In genomic region chr1:26171084-26172072, GRCh38 we compare ENCODE assay signal across 9 cellular contexts. TPM values are rescaled to one million over a fixed set of nuclear protein-coding genes. Genes with fewer than 3 reads are reported as not detected.
A peak's percentile ranks its signal among the peaks of the same experiment; 100 is the strongest.
DNase-seq lines count a peak whose midpoint lies in the region; ATAC-seq and TF ChIP-seq lines count a peak whose summit lies in the region.
"Had no signal": no experiment of that assay in that cellular context is flagged by ENCODE, and none has a peak within 500 bp of the region (broad histone marks: within the 10 kb centered on the region; RNA-seq: fewer than 3 reads in every experiment).

TSS of gene ZNF593OS (minus strand) at chr1:26171832. CDS start at chr1:26171661, 171 bp downstream.

- peaks cover 3% of the 10 kb centered on the region; the same call in 1 of the 2 replicates for H3K79me2 ChIP-seq in DND-41 (ENCODE audit: insufficient read depth, low read length)
- peaks cover 16% of the 10 kb centered on the region for H3K79me2 ChIP-seq in osteoblast (ENCODE audit: insufficient read depth, low read length)

- ATAC-seq in DND-41 (ENCODE audit: insufficient read depth, low read depth) = no peak
- ATAC-seq in HG03025 (IDR thresholded peaks at IDR 0.05; ENCODE audit: low FRiP score, unreplicated experiment) = no peak
- ATAC-seq in GM21360 (IDR thresholded peaks at IDR 0.05; ENCODE audit: unreplicated experiment) = no peak

- CTCF ChIA-PET in HEK293T (lab: Yijun Ruan, JAX) = no interaction called here

- TF ChIP-seq CTCF in DND-41 (IDR thresholded peaks at IDR 0.05; ENCODE audit: borderline replicate concordance, extremely low read depth, low read length, poor library complexity, severe bottlenecking) = no peak
- no peak for TF ChIP-seq CTCF in osteoblast (IDR thresholded peaks at IDR 0.05; ENCODE audit: extremely low read depth, low read depth, low read length)

- H3K4me1 ChIP-seq in DND-41 (ENCODE audit: insufficient read depth, low read length) = peaks cover 23% of the 10 kb centered on the region
- peaks cover 11 to 17% of the 10 kb centered on the region in 2 donors for H3K4me1 ChIP-seq in duodenal mucosa (ENCODE audit: control insufficient read depth in 1 of 2, insufficient read depth in 2 of 2, low read length in 2 of 2)
- H3K4me1 ChIP-seq in osteoblast (ENCODE audit: insufficient read depth, low read length) = peaks cover 9% of the 10 kb centered on the region

- DNase-seq in DND-41 (no peak), NCI-H82 (lab: John Stamatoyannopoulos, UW) (peak; percentile 87), osteoblast (ENCODE audit: insufficient read length, low spot score, missing footprints) (peak; percentile 54), HEK293T (ENCODE audit: extremely low spot score) (no peak), COLO668 (lab: John Stamatoyannopoulos, UW; ENCODE audit: unreplicated experiment) (no peak)

- H3K27ac ChIP-seq in DND-41 (ENCODE audit: low read length) = peak within 1 kb of the TSS; percentile 45; the same call in 1 of the 2 replicates
- no peak within 1 kb of the TSS for H3K27ac ChIP-seq in duodenal mucosa (ENCODE audit: low read depth, low read length)
- no peak within 1 kb of the TSS for H3K27ac ChIP-seq in osteoblast (ENCODE audit: low read depth, low read length)

- no peak within 1 kb of the TSS for H2AFZ ChIP-seq in DND-41 (ENCODE audit: low read depth, low read length)
- no peak within 1 kb of the TSS for H2AFZ ChIP-seq in osteoblast (ENCODE audit: low read length)

- POLR2A ChIA-PET in HEK293T (lab: Yijun Ruan, JAX) = interaction anchor here (1.1 to 2.0 kb wide), 3 partner anchors 16 to 60 kb away, joined by 3 to 6 read pairs (median 4); no protein-coding TSS in a partner anchor

- H3K4me3 ChIP-seq in DND-41 (ENCODE audit: low read depth in 1 of 2, low read length in 2 of 2) = peak within 1 kb of the TSS in 1 of 2 experiments; percentile 84; a peak in 2 of 4 replicates
- H3K4me3 ChIP-seq in duodenal mucosa (ENCODE audit: low read depth in 1 of 2, low read length in 2 of 2) = peak within 1 kb of the TSS; percentile 84 to 94
- H3K4me3 ChIP-seq in osteoblast (ENCODE audit: insufficient read depth, low read length) = peak within 1 kb of the TSS; percentile 96

- H4K20me1 ChIP-seq in DND-41 (ENCODE audit: insufficient read depth, low read length) = no peaks in the 10 kb centered on the region
- peaks cover 3% of the 10 kb centered on the region for H4K20me1 ChIP-seq in osteoblast (ENCODE audit: insufficient read depth, low read length)

- no peaks in the 10 kb centered on the region for H3K9me3 ChIP-seq in DND-41 (ENCODE audit: insufficient read depth, low read length, severe bottlenecking)
- H3K9me3 ChIP-seq in duodenal mucosa (ENCODE audit: control insufficient read depth in 1 of 2, low read length in 2 of 2) = no peaks in the 10 kb centered on the region
- H3K9me3 ChIP-seq in osteoblast (ENCODE audit: low read depth, low read length) = no peaks in the 10 kb centered on the region

- peaks cover 3% of the 10 kb centered on the region for H3K27me3 ChIP-seq in DND-41 (ENCODE audit: insufficient read depth, low read length, poor library complexity)
- no peaks in the 10 kb centered on the region for H3K27me3 ChIP-seq in duodenal mucosa (ENCODE audit: control insufficient read depth in 1 of 2, insufficient read depth in 2 of 2, low read length in 2 of 2)
- H3K27me3 ChIP-seq in osteoblast (ENCODE audit: insufficient read depth, low read length) = no peaks in the 10 kb centered on the region

- H3K9ac ChIP-seq in DND-41 (ENCODE audit: low read depth, low read length) (peak within 1 kb of the TSS; percentile 83), duodenal mucosa (ENCODE audit: low read depth in 1 of 2, low read length in 2 of 2) (peak within 1 kb of the TSS; percentile 86 to 96)

- peaks cover 5% of the 10 kb centered on the region for H3K36me3 ChIP-seq in DND-41 (ENCODE audit: insufficient read depth, low read length)
- H3K36me3 ChIP-seq in duodenal mucosa (ENCODE audit: control insufficient read depth in 1 of 2, insufficient read depth in 2 of 2, low read length in 2 of 2) = no peaks in the 10 kb centered on the region
- H3K36me3 ChIP-seq in osteoblast (ENCODE audit: insufficient read depth, low read length) = no peaks in the 10 kb centered on the region

- H3K4me2 ChIP-seq in DND-41 (ENCODE audit: insufficient read depth, low read length) = peak within 1 kb of the TSS; percentile 81
- peak within 1 kb of the TSS; percentile 94 for H3K4me2 ChIP-seq in osteoblast (ENCODE audit: insufficient read depth, low read length)

TF ChIP-seq in HEK293T, 16 proteins besides CTCF, POLR2A, EP300 and RAD21:
- TF ChIP-seq BHLHE40 (IDR thresholded peaks at IDR 0.05; ENCODE audit: borderline replicate concordance) = no peak
- no peak for TF ChIP-seq FOXM1 (IDR thresholded peaks at IDR 0.05; ENCODE audit: borderline replicate concordance)
- no peak for TF ChIP-seq L3MBTL2 (conservative IDR thresholded peaks at IDR 0.05)
- no peak for TF ChIP-seq CTBP1 (IDR thresholded peaks at IDR 0.05; ENCODE audit: borderline replicate concordance)
- no peak for TF ChIP-seq ZNF384 (IDR thresholded peaks at IDR 0.05)
- no peak for TF ChIP-seq FOXA1 (IDR thresholded peaks at IDR 0.05)
- no peak for TF ChIP-seq HDGF (IDR thresholded peaks at IDR 0.05; ENCODE audit: borderline replicate concordance)
- TF ChIP-seq PKNOX1 (IDR thresholded peaks at IDR 0.05) = no peak
- TF ChIP-seq LEF1 (IDR thresholded peaks at IDR 0.05; ENCODE audit: borderline replicate concordance) = no peak
- TF ChIP-seq ARNT (IDR thresholded peaks at IDR 0.05) = no peak
- no peak for TF ChIP-seq NFRKB (IDR thresholded peaks at IDR 0.05)
- TF ChIP-seq ELF4 (IDR thresholded peaks at IDR 0.05) = no peak
- TF ChIP-seq TARDBP (IDR thresholded peaks at IDR 0.05) = no peak
- no peak for TF ChIP-seq SP1 (IDR thresholded peaks at IDR 0.05)
- no peak for TF ChIP-seq SUZ12 (IDR thresholded peaks at IDR 0.05)
TF ChIP-seq in HEK293T: peak in this region for 0.

RNA-seq across cellular contexts. Expression of gene ZNF593OS, which starts in this region (rescaled TPM):
- total RNA-seq in osteoblast = not detected in 2 replicates
- total RNA-seq: renal cortical epithelial cell had no signal

Comparison
In these comparisons a context has a peak if more than half of its experiments do, and no peak if none do; other contexts are left out.
1. Peak in DNase-seq, H3K4me3 ChIP-seq and H3K4me2 ChIP-seq in osteoblast; RNA of the gene not detected or under 1 TPM.